In genomic region chr1:224377676-224378006, GRCh38 we compare ENCODE assay signal across 9 cellular contexts. TPM values are rescaled to one million over a fixed set of nuclear protein-coding genes. Genes with fewer than 3 reads are reported as not detected.
DNase-seq lines count a peak whose midpoint lies in the region; ATAC-seq, FAIRE-seq and TF ChIP-seq lines count a peak whose summit lies in the region.
"Had no signal": no experiment of that assay in that cellular context is flagged by ENCODE, and none has a peak within 500 bp of the region (broad histone marks: within the 10 kb centered on the region; RNA-seq: fewer than 3 reads in every experiment).

No MANE protein-coding gene starts in this region.

- CTCF ChIA-PET in activated CD8-positive, alpha-beta memory T cell treated with anti-CD3 and anti-CD28 coated beads, Interleukin-2, amount 10 ng/mL, durations not matched to agents 7 days and 5 days (lab: Charles Lee): interaction anchor here (0.7 kb wide), 1 partner anchor 10 kb away, joined by 3 read pairs; no protein-coding TSS in a partner anchor
- CTCF ChIA-PET in HepG2 (lab: Yijun Ruan, JAX; ENCODE audit: low intra/inter-chr PET ratio, low total read pairs): no interaction called here

- POLR2A ChIA-PET in HepG2 (lab: Yijun Ruan, JAX): no interaction called here

- TF ChIP-seq EP300 in HepG2 (IDR thresholded peaks at IDR 0.05; ENCODE audit: low read depth in 2 of 2, low read length in 2 of 2) (no peak), HepG2 (CRISPR knock-in tag; IDR thresholded peaks at IDR 0.05; ENCODE audit: borderline replicate concordance) (no peak)

- H3K4me1 ChIP-seq in HepG2 (ENCODE audit: insufficient read depth, low read length): peaks cover 11% of the 10 kb centered on the region

- no peak overlapping the region for H3K27ac ChIP-seq in HepG2 (ENCODE audit: extremely low read length, insufficient read depth, low read length)

- BruUV-seq in HepG2 (replicated peaks; lab: Mats Ljungman, UMichigan): no TSS peak

- no peak for TF ChIP-seq CTCF in HepG2 (CRISPR knock-in tag; IDR thresholded peaks at IDR 0.05)

- H3K4me3 Mint-ChIP-seq in activated CD8-positive, alpha-beta memory T cell treated with anti-CD3 and anti-CD28 coated beads, Interleukin-2, amount 10 ng/mL, durations not matched to agents 7 days and 5 days: peak overlapping the region; percentile 27

- TF ChIP-seq POLR2A in HepG2 (IDR thresholded peaks at IDR 0.05; ENCODE audit: insufficient read depth in 1 of 2, low read depth in 2 of 2, low read length in 2 of 2): no peak

- H3K9ac ChIP-seq in HepG2 (ENCODE audit: insufficient read depth, low read depth, low read length): no peak overlapping the region

- no peaks in the 10 kb centered on the region for H4K20me1 ChIP-seq in HepG2 (ENCODE audit: insufficient read depth, low read length)

- 83% methylated on average over 2 of the region's 2 CpGs for WGBS in HepG2 (ENCODE audit: low lambda C conversion rate)

- peak; percentile 39 for DNase-seq in stimulated activated CD4-positive, alpha-beta T cell treated with anti-CD3 and anti-CD28 coated beads, Interleukin-4, amount 100 ng/mL, for 24 hours
- no peak for DNase-seq in stimulated activated CD4-positive, alpha-beta T cell treated with anti-CD3 and anti-CD28 coated beads, Interleukin-4, amount 100 ng/mL, for 4 hours
- DNase-seq in activated CD8-positive, alpha-beta memory T cell treated with anti-CD3 and anti-CD28 coated beads, Interleukin-2, amount 10 ng/mL, durations not matched to agents 7 days and 5 days: peak; percentile 68
- DNase-seq in HepG2 (ENCODE audit: low spot score) (peak; percentile 3), NCI-H446 treated with DMSO at 0.1 percent for 48 hours (lab: John Stamatoyannopoulos, UW) (no peak), SW480 (ENCODE audit: low spot score) (no peak), LoVo (ENCODE audit: low spot score) (no peak)

- H3K27ac Mint-ChIP-seq in activated CD8-positive, alpha-beta memory T cell treated with anti-CD3 and anti-CD28 coated beads, Interleukin-2, amount 10 ng/mL, durations not matched to agents 7 days and 5 days: peak overlapping the region; percentile 88

- ATAC-seq in HG03159 (IDR thresholded peaks at IDR 0.05; ENCODE audit: unreplicated experiment) (peak; percentile 62), HepG2 (peak; percentile 51; the same call in 2 of the 3 replicates)
- peak; percentile 77 for ATAC-seq in activated CD8-positive, alpha-beta memory T cell treated with anti-CD3 and anti-CD28 coated beads, Interleukin-2, amount 10 ng/mL, durations not matched to agents 7 days and 5 days

- in situ Hi-C loops in HepG2 (cut with HindIII; ENCODE audit: extremely low pct_ligation_motif_present, low pct_unique_long_range_greater_than_20kb): no loop called here

- TF ChIP-seq RAD21 in HepG2 (CRISPR knock-in tag; IDR thresholded peaks at IDR 0.05): no peak

- intact Hi-C loops in HepG2 (cut with micrococcal nuclease; ENCODE audit: unreplicated experiment): no loop called here

- no peak overlapping the region for H3K4me2 ChIP-seq in HepG2 (ENCODE audit: low read depth, low read length)

- no peak for FAIRE-seq in HepG2 (lab: Jason Lieb, UNC)
- FAIRE-seq: G401.6 had no signal

- H3K4me1 Mint-ChIP-seq in activated CD8-positive, alpha-beta memory T cell treated with anti-CD3 and anti-CD28 coated beads, Interleukin-2, amount 10 ng/mL, durations not matched to agents 7 days and 5 days: peaks cover 89% of the 10 kb centered on the region

- H2AFZ ChIP-seq in HepG2 (ENCODE audit: low read length): no peak overlapping the region

- no peaks in the 10 kb centered on the region for H3K79me2 ChIP-seq in HepG2 (ENCODE audit: insufficient read depth, low read length)

- no peaks in the 10 kb centered on the region for H3K27me3 Mint-ChIP-seq in activated CD8-positive, alpha-beta memory T cell treated with anti-CD3 and anti-CD28 coated beads, Interleukin-2, amount 10 ng/mL, durations not matched to agents 7 days and 5 days

- H3K36me3 Mint-ChIP-seq in activated CD8-positive, alpha-beta memory T cell treated with anti-CD3 and anti-CD28 coated beads, Interleukin-2, amount 10 ng/mL, durations not matched to agents 7 days and 5 days: peaks cover 68% of the 10 kb centered on the region

- no peak overlapping the region for H3K4me3 ChIP-seq in HepG2 (replicated peaks in 1 of 3; ENCODE audit: insufficient read depth in 1 of 3, low read depth in 2 of 3, low read length in 3 of 3)

- H3K9me3 Mint-ChIP-seq in activated CD8-positive, alpha-beta memory T cell treated with anti-CD3 and anti-CD28 coated beads, Interleukin-2, amount 10 ng/mL, durations not matched to agents 7 days and 5 days (ENCODE audit: low read depth): no peaks in the 10 kb centered on the region

- H3K9me3 ChIP-seq in HepG2 (ENCODE audit: low read length): no peaks in the 10 kb centered on the region

- H3K27me3 ChIP-seq in HepG2 (ENCODE audit: control insufficient read depth in 1 of 2, insufficient read depth in 2 of 2, low read length in 2 of 2): no peaks in the 10 kb centered on the region

- H3K36me3 ChIP-seq in HepG2 (replicated peaks in 1 of 2; ENCODE audit: control insufficient read depth in 1 of 2, insufficient read depth in 2 of 2, low read length in 2 of 2): peaks cover 4 to 28% of the 10 kb centered on the region in 2 experiments; a peak in 4 of 5 replicates

RNA-seq across cellular contexts. Expression of gene CNIH4, which starts 21.0 kb away (rescaled TPM):
- 10 to 100 TPM; 45.5 to 46.2 TPM for total RNA-seq in activated CD8-positive, alpha-beta memory T cell treated with anti-CD3 and anti-CD28 coated beads, Interleukin-2, amount 10 ng/mL, durations not matched to agents 7 days and 5 days
- total RNA-seq in HepG2 (2016; rRNA removed; fragmentation: Illumina TruSeq; extraction: Trizol): 30.3 and 51.8 TPM in 2 replicates
- 22.2 and 22.5 TPM in 2 replicates for total RNA-seq in HepG2 (2016; cell fraction: cytosol; rRNA removed; fragmentation: Illumina TruSeq; extraction: Trizol; ENCODE audit: low read depth)
- 35.5 and 50.0 TPM in 2 replicates for total RNA-seq in HepG2 (2016; cell fraction: insoluble cytoplasmic fraction; rRNA removed; fragmentation: Illumina TruSeq; extraction: Trizol)
- 23.2 and 27.4 TPM in 2 replicates for total RNA-seq in HepG2 (2016; cell fraction: membrane; rRNA removed; fragmentation: Illumina TruSeq; extraction: Trizol)
- total RNA-seq in HepG2 (2016; cell fraction: nucleus; rRNA removed; fragmentation: Illumina TruSeq; extraction: Trizol): 36.2 and 41.0 TPM in 2 replicates
- polyA plus RNA-seq in HepG2 (2011; rRNA removed): 50.4 and 52.9 TPM in 2 replicates
- polyA plus RNA-seq in HepG2 (2011; cell fraction: cytosol; rRNA removed): 35.6 and 59.3 TPM in 2 replicates
- polyA plus RNA-seq in HepG2 (2011; cell fraction: nucleus; rRNA removed): 15.6 and 17.8 TPM in 2 replicates
- 43.8 and 59.5 TPM in 2 replicates for polyA plus RNA-seq in HepG2 (2012)
- 22.0 and 24.7 TPM in 2 replicates for polyA plus RNA-seq in HepG2 (2016; cell fraction: cytosol; fragmentation: Illumina TruSeq; extraction: Trizol; ENCODE audit: low read depth)
- polyA plus RNA-seq in HepG2 (2016; cell fraction: insoluble cytoplasmic fraction; fragmentation: Illumina TruSeq; extraction: Trizol; ENCODE audit: low read depth): 31.4 and 34.0 TPM in 2 replicates
- 22.1 and 23.7 TPM in 2 replicates for polyA plus RNA-seq in HepG2 (2016; cell fraction: membrane; fragmentation: Illumina TruSeq; extraction: Trizol; ENCODE audit: low read depth)
- 73.2 and 75.9 TPM in 2 replicates for polyA plus RNA-seq in HepG2 (2016; cell fraction: nucleus; fragmentation: Illumina TruSeq; extraction: Trizol; ENCODE audit: insufficient read depth, low read depth)
- polyA minus RNA-seq in HepG2 (2011; rRNA and poly(A)+ RNA removed; ENCODE audit: low replicate concordance): 26.3 and 42.7 TPM in 2 replicates
- polyA minus RNA-seq in HepG2 (2011; cell fraction: cytosol; rRNA and poly(A)+ RNA removed): 7.6 and 13.7 TPM in 2 replicates
- 13.1 and 13.3 TPM in 2 replicates for polyA minus RNA-seq in HepG2 (2011; cell fraction: nucleus; rRNA and poly(A)+ RNA removed)

RNA-seq across cellular contexts. Expression of gene NVL, which starts 47.7 kb away (rescaled TPM):
- 10 to 100 TPM; 47.7 to 53.6 TPM for total RNA-seq in activated CD8-positive, alpha-beta memory T cell treated with anti-CD3 and anti-CD28 coated beads, Interleukin-2, amount 10 ng/mL, durations not matched to agents 7 days and 5 days
- 18.2 and 21.0 TPM in 2 replicates for total RNA-seq in HepG2 (2016; rRNA removed; fragmentation: Illumina TruSeq; extraction: Trizol)
- total RNA-seq in HepG2 (2016; cell fraction: cytosol; rRNA removed; fragmentation: Illumina TruSeq; extraction: Trizol; ENCODE audit: low read depth): 7.4 and 8.8 TPM in 2 replicates
- 21.2 and 22.7 TPM in 2 replicates for total RNA-seq in HepG2 (2016; cell fraction: insoluble cytoplasmic fraction; rRNA removed; fragmentation: Illumina TruSeq; extraction: Trizol)
- 10.7 and 11.3 TPM in 2 replicates for total RNA-seq in HepG2 (2016; cell fraction: membrane; rRNA removed; fragmentation: Illumina TruSeq; extraction: Trizol)
- 35.2 and 36.4 TPM in 2 replicates for total RNA-seq in HepG2 (2016; cell fraction: nucleus; rRNA removed; fragmentation: Illumina TruSeq; extraction: Trizol)
- 7.6 and 8.3 TPM in 2 replicates for polyA plus RNA-seq in HepG2 (2011; rRNA removed)
- 4.7 and 6.7 TPM in 2 replicates for polyA plus RNA-seq in HepG2 (2011; cell fraction: cytosol; rRNA removed)
- polyA plus RNA-seq in HepG2 (2011; cell fraction: nucleus; rRNA removed): 7.7 and 8.8 TPM in 2 replicates
- polyA plus RNA-seq in HepG2 (2012): 8.4 and 8.9 TPM in 2 replicates
- polyA plus RNA-seq in HepG2 (2016; cell fraction: cytosol; fragmentation: Illumina TruSeq; extraction: Trizol; ENCODE audit: low read depth): 4.2 and 5.2 TPM in 2 replicates
- 17.3 and 18.5 TPM in 2 replicates for polyA plus RNA-seq in HepG2 (2016; cell fraction: insoluble cytoplasmic fraction; fragmentation: Illumina TruSeq; extraction: Trizol; ENCODE audit: low read depth)
- polyA plus RNA-seq in HepG2 (2016; cell fraction: membrane; fragmentation: Illumina TruSeq; extraction: Trizol; ENCODE audit: low read depth): 6.9 and 8.0 TPM in 2 replicates
- 24.4 and 33.8 TPM in 2 replicates for polyA plus RNA-seq in HepG2 (2016; cell fraction: nucleus; fragmentation: Illumina TruSeq; extraction: Trizol; ENCODE audit: insufficient read depth, low read depth)
- polyA minus RNA-seq in HepG2 (2011; rRNA and poly(A)+ RNA removed; ENCODE audit: low replicate concordance): 7.1 and 34.1 TPM in 2 replicates
- polyA minus RNA-seq in HepG2 (2011; cell fraction: cytosol; rRNA and poly(A)+ RNA removed): 6.9 and 7.8 TPM in 2 replicates
- 32.3 and 38.8 TPM in 2 replicates for polyA minus RNA-seq in HepG2 (2011; cell fraction: nucleus; rRNA and poly(A)+ RNA removed)

RNA-seq across cellular contexts. Expression of gene WDR26, which starts 57.0 kb away (rescaled TPM):
- 10 to 100 TPM; 79.0 to 84.2 TPM for total RNA-seq in activated CD8-positive, alpha-beta memory T cell treated with anti-CD3 and anti-CD28 coated beads, Interleukin-2, amount 10 ng/mL, durations not matched to agents 7 days and 5 days
- 13.2 and 24.6 TPM in 2 replicates for total RNA-seq in HepG2 (2016; rRNA removed; fragmentation: Illumina TruSeq; extraction: Trizol)
- 2.7 and 3.3 TPM in 2 replicates for total RNA-seq in HepG2 (2016; cell fraction: cytosol; rRNA removed; fragmentation: Illumina TruSeq; extraction: Trizol; ENCODE audit: low read depth)
- total RNA-seq in HepG2 (2016; cell fraction: insoluble cytoplasmic fraction; rRNA removed; fragmentation: Illumina TruSeq; extraction: Trizol): 13.3 and 24.2 TPM in 2 replicates
- 12.5 and 15.1 TPM in 2 replicates for total RNA-seq in HepG2 (2016; cell fraction: membrane; rRNA removed; fragmentation: Illumina TruSeq; extraction: Trizol)
- total RNA-seq in HepG2 (2016; cell fraction: nucleus; rRNA removed; fragmentation: Illumina TruSeq; extraction: Trizol): 32.3 and 36.8 TPM in 2 replicates
- polyA plus RNA-seq in HepG2 (2011; rRNA removed): 23.3 and 23.7 TPM in 2 replicates
- polyA plus RNA-seq in HepG2 (2011; cell fraction: cytosol; rRNA removed): 8.6 and 13.7 TPM in 2 replicates
- polyA plus RNA-seq in HepG2 (2011; cell fraction: nucleus; rRNA removed): 39.3 and 44.1 TPM in 2 replicates
- 39.2 and 40.9 TPM in 2 replicates for polyA plus RNA-seq in HepG2 (2012)
- 1.7 and 1.9 TPM in 2 replicates for polyA plus RNA-seq in HepG2 (2016; cell fraction: cytosol; fragmentation: Illumina TruSeq; extraction: Trizol; ENCODE audit: low read depth)
- 30.4 and 32.4 TPM in 2 replicates for polyA plus RNA-seq in HepG2 (2016; cell fraction: insoluble cytoplasmic fraction; fragmentation: Illumina TruSeq; extraction: Trizol; ENCODE audit: low read depth)
- polyA plus RNA-seq in HepG2 (2016; cell fraction: membrane; fragmentation: Illumina TruSeq; extraction: Trizol; ENCODE audit: low read depth): 7.1 and 8.8 TPM in 2 replicates
- 48.4 and 49.1 TPM in 2 replicates for polyA plus RNA-seq in HepG2 (2016; cell fraction: nucleus; fragmentation: Illumina TruSeq; extraction: Trizol; ENCODE audit: insufficient read depth, low read depth)
- polyA minus RNA-seq in HepG2 (2011; rRNA and poly(A)+ RNA removed; ENCODE audit: low replicate concordance): 29.3 and 32.7 TPM in 2 replicates
- polyA minus RNA-seq in HepG2 (2011; cell fraction: cytosol; rRNA and poly(A)+ RNA removed): 44.8 and 53.5 TPM in 2 replicates
- polyA minus RNA-seq in HepG2 (2011; cell fraction: nucleus; rRNA and poly(A)+ RNA removed): 117 and 134 TPM in 2 replicates

Comparison
In these comparisons a context has a peak if more than half of its experiments do, and no peak if none do; other contexts are left out.
1. DNase-seq: peak in stimulated activated CD4-positive, alpha-beta T cell treated with anti-CD3 and anti-CD28 coated beads, Interleukin-4, amount 100 ng/mL, for 24 hours (single experiment), activated CD8-positive, alpha-beta memory T cell treated with anti-CD3 and anti-CD28 coated beads, Interleukin-2, amount 10 ng/mL, durations not matched to agents 7 days and 5 days (single experiment) and HepG2 (single experiment); none in stimulated activated CD4-positive, alpha-beta T cell treated with anti-CD3 and anti-CD28 coated beads, Interleukin-4, amount 100 ng/mL, for 4 hours (0 of 2), NCI-H446 treated with DMSO at 0.1 percent for 48 hours (single experiment), SW480 (single experiment) and LoVo (single experiment).
2. Peak in every context shown above with its lines, with median percentiles within 50 percentile points of each other: ATAC-seq.